ENCODE assay signal across 38 cellular contexts in genomic region chr6:127185410-127185809, GRCh38.
"Had no signal": no experiment of that assay in that cellular context is flagged by ENCODE, and none has a peak within 500 bp of the region (broad histone marks: within the 10 kb centered on the region; RNA-seq: fewer than 3 reads in every experiment).

No MANE protein-coding gene starts in this region.

- H3K9me3 Mint-ChIP-seq: activated B cell treated with CpG ODN at 0.5 μM for 24 hours; activated CD4-positive, alpha-beta memory T cell treated with anti-CD3 and anti-CD28 coated beads for 36 hours; activated CD4-positive, alpha-beta T cell treated with anti-CD3 and anti-CD28 coated beads, Interleukin-2, amount 10 ng/mL, durations not matched to agents 24 days and 14 days; activated CD8-positive, alpha-beta T cell treated with anti-CD3 and anti-CD28 coated beads for 36 hours; activated naive CD4-positive, alpha-beta T cell treated with anti-CD3 and anti-CD28 coated beads for 36 hours; activated naive CD4-positive, alpha-beta T cell treated with anti-CD3 and anti-CD28 coated beads, Interleukin-2, amount 50 U/mL, for 72 hours; activated naive CD8-positive, alpha-beta T cell treated with anti-CD3 and anti-CD28 coated beads for 36 hours; activated T-cell treated with anti-CD3 and anti-CD28 coated beads, Interleukin-2, amount 50 U/mL, for 4 hours; activated T-cell treated with anti-CD3 and anti-CD28 coated beads, Interleukin-2, amount 50 U/mL, for 72 hours; activated T-helper 1 cell treated with anti-CD3 and anti-CD28 coated beads, Interleukin-12 subunit alpha, Interleukin-12 subunit beta, Interleukin-2, Interleukin-4 antibody, amounts not matched to agents 30 ng/mL and 10 ng/mL and 1 ng/mL, durations not matched to agents 14 hours and 24 hours and 36 hours; activated T-helper 17 cell treated with anti-CD3 and anti-CD28 coated beads, Interleukin-2, amount 50 U/mL, for 72 hours; brain; central memory CD8-positive, alpha-beta T cell; T-helper 1 cell treated with Interleukin-12 subunit alpha and Interleukin-12 subunit beta and Interleukin-4 antibody, amounts not matched to agents 30 μg/mL and 1 μg/mL, for 36 hours; T-helper 2 cell treated with Interferon-gamma antibody and Interleukin-4, amounts not matched to agents 5 μg/mL and 100 μg/mL, for 36 hours had no signal

- H3K36me3 Mint-ChIP-seq: activated CD4-positive, alpha-beta memory T cell treated with anti-CD3 and anti-CD28 coated beads for 36 hours; activated naive CD4-positive, alpha-beta T cell treated with anti-CD3 and anti-CD28 coated beads, Interleukin-2, amount 50 U/mL, for 72 hours; activated naive CD8-positive, alpha-beta T cell treated with anti-CD3 and anti-CD28 coated beads for 36 hours; brain had no signal

- H3K4me1 Mint-ChIP-seq: activated B cell treated with CpG ODN at 0.5 μM for 24 hours; activated CD4-positive, alpha-beta T cell treated with anti-CD3 and anti-CD28 coated beads, Interleukin-2, amount 10 ng/mL, durations not matched to agents 24 days and 14 days; activated naive CD8-positive, alpha-beta T cell treated with anti-CD3 and anti-CD28 coated beads for 36 hours; activated T-helper 17 cell treated with anti-CD3 and anti-CD28 coated beads, Interleukin-2, amount 50 U/mL, for 72 hours; brain; central memory CD8-positive, alpha-beta T cell had no signal

- H3K4me3 ChIP-seq: adrenal gland, cardiac muscle cell had no signal

- H3K27me3 Mint-ChIP-seq: activated CD4-positive, alpha-beta memory T cell treated with anti-CD3 and anti-CD28 coated beads for 36 hours had no signal

- H3K27ac ChIP-seq: adrenal gland, cardiac muscle cell, VCaP had no signal

- H3K36me3 ChIP-seq: adrenal gland had no signal

- H3K4me1 ChIP-seq: adrenal gland had no signal

- DNase-seq: activated B cell treated with CpG ODN at 0.5 μM for 24 hours; activated CD4-positive, alpha-beta memory T cell treated with anti-CD3 and anti-CD28 coated beads for 36 hours; activated CD4-positive, alpha-beta T cell treated with anti-CD3 and anti-CD28 coated beads for 4 hours; activated CD4-positive, alpha-beta T cell treated with anti-CD3 and anti-CD28 coated beads, Interleukin-2, amount 10 ng/mL, durations not matched to agents 24 days and 14 days; activated CD4-positive, alpha-beta T cell treated with anti-CD3 and anti-CD28 coated beads, Interleukin-2, amount 50 U/mL, for 1 hour; activated CD4-positive, alpha-beta T cell treated with anti-CD3 and anti-CD28 coated beads, Interleukin-2, amount 50 U/mL, for 4 hours; activated CD4-positive, CD25-positive, alpha-beta regulatory T cell treated with anti-CD3 and anti-CD28 coated beads, Interleukin-2, amount 50 U/mL, for 72 hours; activated CD8-positive, alpha-beta memory T cell treated with anti-CD3 and anti-CD28 coated beads, Interleukin-2, amount 50 U/mL, for 4 hours; activated CD8-positive, alpha-beta T cell treated with anti-CD3 and anti-CD28 coated beads for 36 hours; activated effector memory CD4-positive, alpha-beta T cell treated with anti-CD3 and anti-CD28 coated beads, Interleukin-2, amount 50 U/mL, for 16 hours; activated gamma-delta T cell treated with Interleukin-2 at 50 U/mL for 16 hours; activated naive CD4-positive, alpha-beta T cell; activated naive CD4-positive, alpha-beta T cell treated with anti-CD3 and anti-CD28 coated beads for 36 hours; activated naive CD4-positive, alpha-beta T cell treated with anti-CD3 and anti-CD28 coated beads, Interleukin-2, amount 50 U/mL, for 16 hours; activated naive CD8-positive, alpha-beta T cell treated with anti-CD3 and anti-CD28 coated beads for 36 hours; activated T-cell treated with anti-CD3 and anti-CD28 coated beads for 4 hours; activated T-cell treated with anti-CD3 and anti-CD28 coated beads, Interleukin-2, amount 50 U/mL, for 1 hour; activated T-cell treated with anti-CD3 and anti-CD28 coated beads, Interleukin-2, amount 50 U/mL, for 4 hours; activated T-cell treated with anti-CD3 and anti-CD28 coated beads, Interleukin-2, amount 50 U/mL, for 72 hours; adrenal gland; amniotic stem cell; aorta; caudate nucleus; cerebellar nuclear complex; T-helper 1 cell; T-helper 2 cell; T-helper 9 cell had no signal

- ATAC-seq: activated CD8-positive, alpha-beta T cell treated with anti-CD3 and anti-CD28 coated beads for 36 hours; activated T-cell treated with anti-CD3 and anti-CD28 coated beads, Interleukin-2, amount 50 U/mL, for 4 hours; activated T-cell treated with anti-CD3 and anti-CD28 coated beads, Interleukin-2, amount 50 U/mL, for 72 hours; activated T-helper 17 cell treated with anti-CD3 and anti-CD28 coated beads, Interleukin-2, amount 50 U/mL, for 72 hours had no signal

- H3K9me3 ChIP-seq: adrenal gland had no signal

- FAIRE-seq: bronchial epithelial cell, TTC549 had no signal

- H3K4me3 Mint-ChIP-seq: activated B cell treated with CpG ODN at 0.5 μM for 24 hours; activated CD4-positive, alpha-beta memory T cell treated with anti-CD3 and anti-CD28 coated beads for 36 hours; activated CD4-positive, alpha-beta T cell treated with anti-CD3 and anti-CD28 coated beads, Interleukin-2, amount 10 ng/mL, durations not matched to agents 24 days and 14 days; activated CD8-positive, alpha-beta T cell treated with anti-CD3 and anti-CD28 coated beads for 36 hours; activated naive CD4-positive, alpha-beta T cell treated with anti-CD3 and anti-CD28 coated beads for 36 hours; activated naive CD8-positive, alpha-beta T cell treated with anti-CD3 and anti-CD28 coated beads for 36 hours; activated T-cell treated with anti-CD3 and anti-CD28 coated beads, Interleukin-2, amount 50 U/mL, for 4 hours; activated T-cell treated with anti-CD3 and anti-CD28 coated beads, Interleukin-2, amount 50 U/mL, for 72 hours; activated T-helper 1 cell treated with anti-CD3 and anti-CD28 coated beads, Interleukin-12 subunit alpha, Interleukin-12 subunit beta, Interleukin-2, Interleukin-4 antibody, amounts not matched to agents 30 ng/mL and 10 ng/mL and 1 ng/mL, durations not matched to agents 14 hours and 24 hours and 36 hours; activated T-helper 17 cell treated with anti-CD3 and anti-CD28 coated beads, Interleukin-2, amount 50 U/mL, for 72 hours; brain; central memory CD8-positive, alpha-beta T cell; T-helper 1 cell treated with Interleukin-12 subunit alpha and Interleukin-12 subunit beta and Interleukin-4 antibody, amounts not matched to agents 30 μg/mL and 1 μg/mL, for 36 hours; T-helper 2 cell treated with Interferon-gamma antibody and Interleukin-4, amounts not matched to agents 5 μg/mL and 100 μg/mL, for 36 hours had no signal

- H3K27ac Mint-ChIP-seq: activated B cell treated with CpG ODN at 0.5 μM for 24 hours; activated CD4-positive, alpha-beta memory T cell treated with anti-CD3 and anti-CD28 coated beads for 36 hours; activated CD4-positive, alpha-beta T cell treated with anti-CD3 and anti-CD28 coated beads, Interleukin-2, amount 10 ng/mL, durations not matched to agents 24 days and 14 days; activated CD8-positive, alpha-beta T cell treated with anti-CD3 and anti-CD28 coated beads for 36 hours; activated naive CD4-positive, alpha-beta T cell treated with anti-CD3 and anti-CD28 coated beads for 36 hours; activated naive CD4-positive, alpha-beta T cell treated with anti-CD3 and anti-CD28 coated beads, Interleukin-2, amount 50 U/mL, for 72 hours; activated naive CD8-positive, alpha-beta T cell treated with anti-CD3 and anti-CD28 coated beads for 36 hours; activated T-cell treated with anti-CD3 and anti-CD28 coated beads, Interleukin-2, amount 50 U/mL, for 72 hours; activated T-helper 1 cell treated with anti-CD3 and anti-CD28 coated beads, Interleukin-12 subunit alpha, Interleukin-12 subunit beta, Interleukin-2, Interleukin-4 antibody, amounts not matched to agents 30 ng/mL and 10 ng/mL and 1 ng/mL, durations not matched to agents 14 hours and 24 hours and 36 hours; activated T-helper 17 cell treated with anti-CD3 and anti-CD28 coated beads, Interleukin-2, amount 50 U/mL, for 72 hours; T-helper 1 cell treated with Interleukin-12 subunit alpha and Interleukin-12 subunit beta and Interleukin-4 antibody, amounts not matched to agents 30 μg/mL and 1 μg/mL, for 36 hours; T-helper 2 cell treated with Interferon-gamma antibody and Interleukin-4, amounts not matched to agents 5 μg/mL and 100 μg/mL, for 36 hours had no signal

- H3K27me3 ChIP-seq: adrenal gland, cardiac muscle cell had no signal
